Comparison of ENCODE assay signal across 20 cellular contexts in genomic region chr14:32453857-32454810, GRCh38.
DNase-seq lines count a peak whose midpoint lies in the region; ATAC-seq and TF ChIP-seq lines count a peak whose summit lies in the region.
"Had no signal": no experiment of that assay in that cellular context is flagged by ENCODE, and none has a peak within 500 bp of the region (broad histone marks: within the 10 kb centered on the region; RNA-seq: fewer than 3 reads in every experiment).

No MANE protein-coding gene starts in this region.

- no peak for TF ChIP-seq CTCF in heart right ventricle (IDR thresholded peaks at IDR 0.05)
- no peak for TF ChIP-seq CTCF in choroid plexus epithelial cell (conservative IDR thresholded peaks at IDR 0.05; ENCODE audit: low read depth, low read length)
- TF ChIP-seq CTCF in CD8-positive, alpha-beta T cell (IDR thresholded peaks at IDR 0.05): no peak

- no peak overlapping the region for H3K9ac ChIP-seq in muscle layer of colon (ENCODE audit: low read length)

- H3K4me1 ChIP-seq in heart right ventricle (peaks cover 0 to 51% (median 7%) of the 10 kb centered on the region in 9 donors), muscle layer of colon (ENCODE audit: insufficient read depth, low read length) (peaks cover 31% of the 10 kb centered on the region)
- H3K4me1 ChIP-seq in CD8-positive, alpha-beta T cell (ENCODE audit: insufficient read depth, low read length): no peaks in the 10 kb centered on the region
- H3K4me1 ChIP-seq: lower lobe of right lung had no signal

- H3K4me1 Mint-ChIP-seq in CD8-positive, alpha-beta T cell (ENCODE audit: low read depth): no peaks in the 10 kb centered on the region
- H3K4me1 Mint-ChIP-seq: CD4-positive, alpha-beta memory T cell; naive thymus-derived CD4-positive, alpha-beta T cell had no signal

- H3K9me3 ChIP-seq in heart right ventricle (no peaks in the 10 kb centered on the region), muscle layer of colon (ENCODE audit: low read length) (no peaks in the 10 kb centered on the region)
- H3K9me3 ChIP-seq in CD8-positive, alpha-beta T cell (ENCODE audit: low read length): no peaks in the 10 kb centered on the region
- H3K9me3 ChIP-seq: lower lobe of right lung had no signal

- H3K27me3 Mint-ChIP-seq in CD8-positive, alpha-beta T cell (ENCODE audit: low read depth): peaks cover 7% of the 10 kb centered on the region
- H3K27me3 Mint-ChIP-seq: CD4-positive, alpha-beta memory T cell had no signal

- no peaks in the 10 kb centered on the region for H3K36me3 Mint-ChIP-seq in CD8-positive, alpha-beta T cell
- H3K36me3 Mint-ChIP-seq: CD4-positive, alpha-beta memory T cell had no signal

- no peak overlapping the region for H3K27ac Mint-ChIP-seq in CD8-positive, alpha-beta T cell
- H3K27ac Mint-ChIP-seq: activated naive CD4-positive, alpha-beta T cell treated with anti-CD3 and anti-CD28 coated beads for 36 hours; CD4-positive, alpha-beta memory T cell; naive thymus-derived CD4-positive, alpha-beta T cell had no signal

- ATAC-seq in heart right ventricle (peak in 4 of 8 donors; percentile 19 to 58 (median 42)), Right ventricle myocardium inferior (no peak)
- no peak for ATAC-seq in CD8-positive, alpha-beta T cell
- ATAC-seq: lower lobe of right lung; naive thymus-derived CD4-positive, alpha-beta T cell had no signal

- H3K4me3 ChIP-seq in heart right ventricle (no peak overlapping the region), choroid plexus epithelial cell (ENCODE audit: low read depth, low read length) (no peak overlapping the region), muscle layer of colon (ENCODE audit: low read depth in 1 of 2, low read length in 2 of 2) (no peak overlapping the region)
- no peak overlapping the region for H3K4me3 ChIP-seq in CD8-positive, alpha-beta T cell (ENCODE audit: low read depth, low read length)
- H3K4me3 ChIP-seq: lower lobe of right lung had no signal

- H3K9me3 Mint-ChIP-seq in CD8-positive, alpha-beta T cell: no peaks in the 10 kb centered on the region
- H3K9me3 Mint-ChIP-seq: activated naive CD4-positive, alpha-beta T cell treated with anti-CD3 and anti-CD28 coated beads for 36 hours had no signal

- no peak overlapping the region for H3K4me3 Mint-ChIP-seq in CD8-positive, alpha-beta T cell
- H3K4me3 Mint-ChIP-seq: activated naive CD4-positive, alpha-beta T cell treated with anti-CD3 and anti-CD28 coated beads for 36 hours; CD4-positive, alpha-beta memory T cell; naive thymus-derived CD4-positive, alpha-beta T cell had no signal

- DNase-seq in heart right ventricle (no peak), Right ventricle myocardium inferior (ENCODE audit: missing footprints) (no peak), choroid plexus epithelial cell (ENCODE audit: low read depth) (peak; percentile 19), KBM-7 (no peak), NCI-H748 (lab: John Stamatoyannopoulos, UW; ENCODE audit: unreplicated experiment) (no peak)
- no peak for DNase-seq in CD8-positive, alpha-beta T cell
- DNase-seq in activated effector memory CD4-positive, alpha-beta T cell treated with Interleukin-2 at 50 U/mL for 16 hours: no peak
- DNase-seq: activated CD4-positive, alpha-beta T cell treated with anti-CD3 and anti-CD28 coated beads, Interleukin-2, amount 50 U/mL, for 48 hours; activated naive CD4-positive, alpha-beta T cell treated with anti-CD3 and anti-CD28 coated beads for 36 hours; activated T-cell treated with anti-CD3 and anti-CD28 coated beads, Interleukin-2, amount 50 U/mL, for 1 hour; CD4-positive, alpha-beta memory T cell; H7; lower lobe of right lung; naive thymus-derived CD4-positive, alpha-beta T cell; NCI-H187 treated with DMSO at 0.1 percent for 48 hours; NK-92 treated with Interleukin-12 subunit alpha and Interleukin-12 subunit beta, amount 100 ng/mL, for 24 hours; posterior cingulate gyrus; stimulated activated CD4-positive, alpha-beta T cell treated with anti-CD3 and anti-CD28 coated beads, Interleukin-12 subunit alpha, Interleukin-12 subunit beta, amount 100 ng/mL, for 4 hours; SW 1271 had no signal

- H3K27me3 ChIP-seq in heart right ventricle (no peaks in the 10 kb centered on the region), muscle layer of colon (ENCODE audit: control insufficient read depth in 1 of 2, insufficient read depth in 2 of 2, low read length in 2 of 2) (no peaks in the 10 kb centered on the region)
- no peaks in the 10 kb centered on the region for H3K27me3 ChIP-seq in CD8-positive, alpha-beta T cell (ENCODE audit: insufficient read depth, low read length)

- H3K27ac ChIP-seq in heart right ventricle (peak overlapping the region in 6 of 10 donors; percentile 46 to 73 (median 60)), muscle layer of colon (ENCODE audit: low read depth, low read length) (peak overlapping the region; percentile 76)
- no peak overlapping the region for H3K27ac ChIP-seq in CD8-positive, alpha-beta T cell (ENCODE audit: low read depth, low read length)
- H3K27ac ChIP-seq: lower lobe of right lung had no signal

- 61 to 68% methylated on average over 9 of the region's 9 CpGs for WGBS in heart right ventricle, 2 donors

- H3K36me3 ChIP-seq in heart right ventricle (no peaks in the 10 kb centered on the region), muscle layer of colon (ENCODE audit: insufficient read depth, low read length) (no peaks in the 10 kb centered on the region)
- H3K36me3 ChIP-seq in CD8-positive, alpha-beta T cell (ENCODE audit: insufficient read depth, low read length): no peaks in the 10 kb centered on the region
- H3K36me3 ChIP-seq: lower lobe of right lung had no signal

- POLR2A ChIA-PET in CD8-positive, alpha-beta T cell (lab: Charles Lee): no interaction called here

- CTCF ChIA-PET in CD8-positive, alpha-beta T cell (lab: Charles Lee): no interaction called here

- in situ Hi-C loops in KBM-7 (cut with MboI; ENCODE audit: low pct_unique_long_range_greater_than_20kb, low sequenced_read_pairs): no loop called here

- intact Hi-C loops in heart right ventricle (cut with DNase I) (loop anchor here in 1 of 10 donors (5.0 kb wide), 1 partner anchor 37 kb away; no protein-coding TSS in a partner anchor), Right ventricle myocardium inferior (cut with DNase I) (no loop called here)
- intact Hi-C loops in CD8-positive, alpha-beta T cell (cut with DNase I, micrococcal nuclease): no loop called here
